In genomic region chr17:41896726-41897125, GRCh38 we compare ENCODE assay signal across 20 cellular contexts. TPM values are rescaled to one million over a fixed set of nuclear protein-coding genes. Genes with fewer than 3 reads are reported as not detected.
DNase-seq lines count a peak whose midpoint lies in the region; ATAC-seq and TF ChIP-seq lines count a peak whose summit lies in the region.
"Had no signal": no experiment of that assay in that cellular context is flagged by ENCODE, and none has a peak within 500 bp of the region (broad histone marks: within the 10 kb centered on the region; RNA-seq: fewer than 3 reads in every experiment).

No MANE protein-coding gene starts in this region.

- H3K27ac Mint-ChIP-seq in central memory CD8-positive, alpha-beta T cell (ENCODE audit: low read depth), result peak overlapping the region; percentile 65
- peak overlapping the region; percentile 61 for H3K27ac Mint-ChIP-seq in stimulated activated effector memory CD8-positive, alpha-beta T cell treated with anti-CD3 and anti-CD28 coated beads, Interleukin-12 subunit alpha, Interleukin-12 subunit beta, amount 100 ng/mL, for 72 hours
- no peak overlapping the region for H3K27ac Mint-ChIP-seq in activated CD8-positive, alpha-beta T cell treated with anti-CD3 and anti-CD28 coated beads for 36 hours

- no peaks in the 10 kb centered on the region for H3K9me3 Mint-ChIP-seq in central memory CD8-positive, alpha-beta T cell
- no peaks in the 10 kb centered on the region for H3K9me3 Mint-ChIP-seq in stimulated activated effector memory CD8-positive, alpha-beta T cell treated with anti-CD3 and anti-CD28 coated beads, Interleukin-12 subunit alpha, Interleukin-12 subunit beta, amount 100 ng/mL, for 72 hours
- H3K9me3 Mint-ChIP-seq in activated CD8-positive, alpha-beta T cell treated with anti-CD3 and anti-CD28 coated beads for 36 hours, result no peaks in the 10 kb centered on the region

- no peaks in the 10 kb centered on the region for H3K27me3 ChIP-seq in Loucy (ENCODE audit: insufficient read depth, low read length, poor library complexity, severe bottlenecking)
- H3K27me3 ChIP-seq: BLaER1, MG63 had no signal

- no peaks in the 10 kb centered on the region for H3K9me2 ChIP-seq in Loucy (replicated peaks; ENCODE audit: low read depth, low read length)
- H3K9me2 ChIP-seq: SK-N-SH had no signal

- H3K36me3 ChIP-seq in Loucy (ENCODE audit: insufficient read depth, low read length), result peaks cover 93% of the 10 kb centered on the region; the same call in 1 of the 2 replicates

- no peaks in the 10 kb centered on the region for H3K27me3 Mint-ChIP-seq in central memory CD8-positive, alpha-beta T cell
- no peaks in the 10 kb centered on the region for H3K27me3 Mint-ChIP-seq in activated CD8-positive, alpha-beta T cell treated with anti-CD3 and anti-CD28 coated beads for 36 hours

- TF ChIP-seq CTCF in GM12872 (IDR thresholded peaks at IDR 0.05; ENCODE audit: insufficient read depth, low read depth, low read length) (0 out of 3 replicates have a peak, but pooled peaks have one; percentile 12), Loucy (conservative IDR thresholded peaks at IDR 0.05; ENCODE audit: low read length) (peak; percentile 24; the same call in 1 of the 2 replicates)
- TF ChIP-seq CTCF in activated CD8-positive, alpha-beta T cell treated with anti-CD3 and anti-CD28 coated beads for 36 hours (IDR thresholded peaks at IDR 0.05), result no peak

- H3K4me3 ChIP-seq in Loucy (ENCODE audit: low read length, poor library complexity, severe bottlenecking), result no peak overlapping the region
- H3K4me3 ChIP-seq: BLaER1, MG63 had no signal

- no peaks in the 10 kb centered on the region for H3F3A ChIP-seq in Loucy (ENCODE audit: low read depth)

- no peaks in the 10 kb centered on the region for H3K9me3 ChIP-seq in Loucy (ENCODE audit: insufficient read depth, low read depth, low read length)
- H3K9me3 ChIP-seq: BLaER1, MG63, SK-N-SH had no signal

- no peak for ATAC-seq in central memory CD8-positive, alpha-beta T cell (replicated peaks; ENCODE audit: extremely low read depth, poor library complexity, severe bottlenecking)
- ATAC-seq in stimulated activated effector memory CD8-positive, alpha-beta T cell treated with anti-CD3 and anti-CD28 coated beads, Interleukin-12 subunit alpha, Interleukin-12 subunit beta, amount 100 ng/mL, for 72 hours, result no peak
- ATAC-seq in activated CD8-positive, alpha-beta T cell treated with anti-CD3 and anti-CD28 coated beads for 36 hours, result no peak
- ATAC-seq: Right ventricle myocardium inferior had no signal

- peaks cover 13% of the 10 kb centered on the region for H3K4me1 Mint-ChIP-seq in central memory CD8-positive, alpha-beta T cell
- H3K4me1 Mint-ChIP-seq in stimulated activated effector memory CD8-positive, alpha-beta T cell treated with anti-CD3 and anti-CD28 coated beads, Interleukin-12 subunit alpha, Interleukin-12 subunit beta, amount 100 ng/mL, for 72 hours, result no peaks in the 10 kb centered on the region
- no peaks in the 10 kb centered on the region for H3K4me1 Mint-ChIP-seq in activated CD8-positive, alpha-beta T cell treated with anti-CD3 and anti-CD28 coated beads for 36 hours (ENCODE audit: low read depth)

- DNase-seq in central memory CD8-positive, alpha-beta T cell (ENCODE audit: low spot score in 2 of 2), result no peak
- DNase-seq in stimulated activated effector memory CD8-positive, alpha-beta T cell treated with anti-CD3 and anti-CD28 coated beads, Interleukin-12 subunit alpha, Interleukin-12 subunit beta, amount 100 ng/mL, for 72 hours (ENCODE audit: low spot score in 2 of 2), result no peak
- no peak for DNase-seq in Kasumi-1 (lab: John Stamatoyannopoulos, UW)
- no peak for DNase-seq in cortex of kidney (lab: John Stamatoyannopoulos, UW)
- no peak for DNase-seq in GDM1 (lab: John Stamatoyannopoulos, UW)
- no peak for DNase-seq in activated CD8-positive, alpha-beta T cell treated with anti-CD3 and anti-CD28 coated beads for 36 hours
- DNase-seq: DMS 273 treated with DMSO at 0.1 percent for 48 hours; KBM-7; MG63; NCI-H1092 treated with DMSO at 0.1 percent for 48 hours; NCI-H1694; NCI-H2107; NCI-H345; NCI-H526 treated with DMSO at 0.1 percent for 48 hours; NK-92 treated with Interleukin-12 subunit alpha and Interleukin-12 subunit beta, amount 100 ng/mL, for 24 hours; SK-N-SH had no signal

- no peak overlapping the region for H3K4me3 Mint-ChIP-seq in central memory CD8-positive, alpha-beta T cell
- no peak overlapping the region for H3K4me3 Mint-ChIP-seq in stimulated activated effector memory CD8-positive, alpha-beta T cell treated with anti-CD3 and anti-CD28 coated beads, Interleukin-12 subunit alpha, Interleukin-12 subunit beta, amount 100 ng/mL, for 72 hours
- H3K4me3 Mint-ChIP-seq in activated CD8-positive, alpha-beta T cell treated with anti-CD3 and anti-CD28 coated beads for 36 hours, result no peak overlapping the region

- peaks cover 71% of the 10 kb centered on the region for H3K36me3 Mint-ChIP-seq in central memory CD8-positive, alpha-beta T cell (ENCODE audit: insufficient read depth)
- H3K36me3 Mint-ChIP-seq in stimulated activated effector memory CD8-positive, alpha-beta T cell treated with anti-CD3 and anti-CD28 coated beads, Interleukin-12 subunit alpha, Interleukin-12 subunit beta, amount 100 ng/mL, for 72 hours, result peaks cover 100% of the 10 kb centered on the region
- H3K36me3 Mint-ChIP-seq in activated CD8-positive, alpha-beta T cell treated with anti-CD3 and anti-CD28 coated beads for 36 hours (ENCODE audit: low read depth), result peaks cover 58% of the 10 kb centered on the region

- POLR2A ChIA-PET in activated CD8-positive, alpha-beta T cell treated with anti-CD3 and anti-CD28 coated beads for 36 hours (lab: Charles Lee), result no interaction called here

- peaks cover 3% of the 10 kb centered on the region for H4K20me1 ChIP-seq in Loucy (ENCODE audit: insufficient read depth, low read length, poor library complexity, severe bottlenecking)

- CTCF ChIA-PET in activated CD8-positive, alpha-beta T cell treated with anti-CD3 and anti-CD28 coated beads for 36 hours (lab: Charles Lee), result no interaction called here

- no peaks in the 10 kb centered on the region for H3K4me1 ChIP-seq in Loucy (ENCODE audit: insufficient read depth, low read length, poor library complexity, severe bottlenecking)
- H3K4me1 ChIP-seq: BLaER1 had no signal

- intact Hi-C loops in activated CD8-positive, alpha-beta T cell treated with anti-CD3 and anti-CD28 coated beads for 36 hours (cut with micrococcal nuclease), result no loop called here

- no peak overlapping the region for H2AFZ ChIP-seq in Loucy (ENCODE audit: low read length)

- H3K9ac ChIP-seq in Loucy (ENCODE audit: low read depth, low read length, poor library complexity, severe bottlenecking), result no peak overlapping the region
- H3K9ac ChIP-seq: BLaER1, SK-N-SH had no signal

- H3K79me2 ChIP-seq in Loucy (ENCODE audit: insufficient read depth, low read length), result no peaks in the 10 kb centered on the region

- no peak overlapping the region for H3K4me2 ChIP-seq in Loucy (ENCODE audit: low read depth, low read length, poor library complexity, severe bottlenecking)
- H3K4me2 ChIP-seq: BLaER1, SK-N-SH had no signal

RNA-seq across cellular contexts. Expression of gene ACLY, which starts 22.0 kb away (rescaled TPM):
- 100 to 1,000 TPM; 185 to 186 TPM for total RNA-seq in activated CD8-positive, alpha-beta T cell treated with anti-CD3 and anti-CD28 coated beads for 36 hours

RNA-seq across cellular contexts. Expression of gene KLHL11, which starts 31.5 kb away (rescaled TPM):
- 10 to 100 TPM; 19.2 to 19.6 TPM for total RNA-seq in activated CD8-positive, alpha-beta T cell treated with anti-CD3 and anti-CD28 coated beads for 36 hours

RNA-seq across cellular contexts. Expression of gene ODAD4, which starts 33.7 kb away (rescaled TPM):
- 1 to 10 TPM in 1 of 2 experiments, under 1 TPM in 1; 0.81 to 1.4 TPM for total RNA-seq in activated CD8-positive, alpha-beta T cell treated with anti-CD3 and anti-CD28 coated beads for 36 hours

RNA-seq across cellular contexts. Expression of gene KLHL10, which starts 59.1 kb away (rescaled TPM):
- under 1 TPM in 1 of 2 experiments, not detected in 1; 0.36 TPM for total RNA-seq in activated CD8-positive, alpha-beta T cell treated with anti-CD3 and anti-CD28 coated beads for 36 hours
- total RNA-seq: Right ventricle myocardium inferior had no signal
